26 cellular contexts compared by ENCODE assay signal in genomic region chr7:4270941-4271715, GRCh38.
"Had no signal": no experiment of that assay in that cellular context is flagged by ENCODE, and none has a peak within 500 bp of the region (broad histone marks: within the 10 kb centered on the region; RNA-seq: fewer than 3 reads in every experiment).

No MANE protein-coding gene starts in this region.

- H3K9me3 ChIP-seq: MG63, SJCRH30, SK-N-SH had no signal

- DNase-seq: activated CD4-positive, alpha-beta T cell treated with anti-CD3 and anti-CD28 coated beads, Interleukin-2, amount 10 ng/mL, durations not matched to agents 24 days and 14 days; activated CD4-positive, alpha-beta T cell treated with anti-CD3 and anti-CD28 coated beads, Interleukin-2, amount 50 U/mL, for 48 hours; activated CD4-positive, CD25-positive, alpha-beta regulatory T cell treated with anti-CD3 and anti-CD28 coated beads, Interleukin-2, amount 50 U/mL, for 72 hours; activated CD8-positive, alpha-beta memory T cell treated with anti-CD3 and anti-CD28 coated beads, Interleukin-2, amount 10 ng/mL, durations not matched to agents 7 days and 5 days; activated gamma-delta T cell; activated naive CD4-positive, alpha-beta T cell treated with anti-CD3 and anti-CD28 coated beads for 36 hours; activated T-cell treated with anti-CD3 and anti-CD28 coated beads, Interleukin-2, amount 50 U/mL, for 24 hours; amygdala; MG63; NCI-H1105; NCI-H1436; NCI-H1694 treated with DMSO at 0.1 percent for 48 hours; NCI-H2029 treated with DMSO at 0.1 percent for 48 hours; NCI-H345; NCI-H510A; NCI-H526 treated with DMSO at 0.1 percent for 48 hours; NCI-H82; RPMI8226; SJCRH30; SK-N-SH; SW 1271 had no signal

- H3K4me1 Mint-ChIP-seq: activated CD4-positive, alpha-beta T cell treated with anti-CD3 and anti-CD28 coated beads, Interleukin-2, amount 10 ng/mL, durations not matched to agents 24 days and 14 days; activated CD8-positive, alpha-beta memory T cell treated with anti-CD3 and anti-CD28 coated beads, Interleukin-2, amount 10 ng/mL, durations not matched to agents 7 days and 5 days; brain had no signal

- H3K27me3 ChIP-seq: MG63, SJCRH30 had no signal

- H3K9ac ChIP-seq: SK-N-SH had no signal

- ATAC-seq: activated CD8-positive, alpha-beta memory T cell treated with anti-CD3 and anti-CD28 coated beads, Interleukin-2, amount 10 ng/mL, durations not matched to agents 7 days and 5 days; Right ventricle myocardium inferior had no signal

- H3K4me3 ChIP-seq: MG63, SJCRH30 had no signal

- H3K27ac ChIP-seq: SJCRH30 had no signal

- FAIRE-seq: astrocyte had no signal

- H3K4me3 Mint-ChIP-seq: activated CD4-positive, alpha-beta T cell treated with anti-CD3 and anti-CD28 coated beads, Interleukin-2, amount 10 ng/mL, durations not matched to agents 24 days and 14 days; activated CD8-positive, alpha-beta memory T cell treated with anti-CD3 and anti-CD28 coated beads, Interleukin-2, amount 10 ng/mL, durations not matched to agents 7 days and 5 days; activated naive CD4-positive, alpha-beta T cell treated with anti-CD3 and anti-CD28 coated beads for 36 hours; activated naive CD8-positive, alpha-beta T cell; activated T-cell treated with anti-CD3 and anti-CD28 coated beads, Interleukin-2, amount 50 U/mL, for 24 hours; brain; T-helper 1 cell treated with Interleukin-12 subunit alpha and Interleukin-12 subunit beta and Interleukin-4 antibody, amounts not matched to agents 30 μg/mL and 1 μg/mL, for 36 hours had no signal

- H3K36me3 ChIP-seq: MG63, SJCRH30 had no signal

- H3K4me1 ChIP-seq: SJCRH30 had no signal

- H3K4me2 ChIP-seq: SK-N-SH had no signal

- H3K27me3 Mint-ChIP-seq: activated CD4-positive, alpha-beta T cell treated with anti-CD3 and anti-CD28 coated beads, Interleukin-2, amount 10 ng/mL, durations not matched to agents 24 days and 14 days; activated CD8-positive, alpha-beta memory T cell treated with anti-CD3 and anti-CD28 coated beads, Interleukin-2, amount 10 ng/mL, durations not matched to agents 7 days and 5 days; activated naive CD8-positive, alpha-beta T cell; activated T-cell treated with anti-CD3 and anti-CD28 coated beads, Interleukin-2, amount 50 U/mL, for 24 hours had no signal

- H3K36me3 Mint-ChIP-seq: activated CD8-positive, alpha-beta memory T cell treated with anti-CD3 and anti-CD28 coated beads, Interleukin-2, amount 10 ng/mL, durations not matched to agents 7 days and 5 days; activated naive CD8-positive, alpha-beta T cell; brain had no signal

- H3K27ac Mint-ChIP-seq: activated CD4-positive, alpha-beta T cell treated with anti-CD3 and anti-CD28 coated beads, Interleukin-2, amount 10 ng/mL, durations not matched to agents 24 days and 14 days; activated CD8-positive, alpha-beta memory T cell treated with anti-CD3 and anti-CD28 coated beads, Interleukin-2, amount 10 ng/mL, durations not matched to agents 7 days and 5 days; activated naive CD4-positive, alpha-beta T cell treated with anti-CD3 and anti-CD28 coated beads for 36 hours; activated naive CD8-positive, alpha-beta T cell; activated T-cell treated with anti-CD3 and anti-CD28 coated beads, Interleukin-2, amount 50 U/mL, for 24 hours; brain; T-helper 1 cell treated with Interleukin-12 subunit alpha and Interleukin-12 subunit beta and Interleukin-4 antibody, amounts not matched to agents 30 μg/mL and 1 μg/mL, for 36 hours had no signal
